In genomic region chr19:34313188-34313587, GRCh38 we compare ENCODE assay signal across 15 cellular contexts. TPM values are rescaled to one million over a fixed set of nuclear protein-coding genes. Genes with fewer than 3 reads are reported as not detected.
DNase-seq lines count a peak whose midpoint lies in the region; ATAC-seq and TF ChIP-seq lines count a peak whose summit lies in the region.
"Had no signal": no experiment of that assay in that cellular context is flagged by ENCODE, and none has a peak within 500 bp of the region (broad histone marks: within the 10 kb centered on the region; RNA-seq: fewer than 3 reads in every experiment).

No MANE protein-coding gene starts in this region.

- no peaks in the 10 kb centered on the region for H3K36me3 Mint-ChIP-seq in Caco-2 (ENCODE audit: insufficient read depth, unreplicated experiment)

- no peaks in the 10 kb centered on the region for H3K36me3 ChIP-seq in Caco-2 (ENCODE audit: control insufficient read depth, insufficient read depth, low read length)
- no peaks in the 10 kb centered on the region for H3K36me3 ChIP-seq in Peyer's patch
- H3K36me3 ChIP-seq in fibroblast of lung (ENCODE audit: control insufficient read depth, insufficient read depth, low read length), result no peaks in the 10 kb centered on the region
- H3K36me3 ChIP-seq in aorta (ENCODE audit: control insufficient read depth in 1 of 2, insufficient read depth in 2 of 2, low read length in 1 of 2), result no peaks in the 10 kb centered on the region
- H3K36me3 ChIP-seq: neutrophil had no signal

- no peak overlapping the region for H3K9ac ChIP-seq in fibroblast of lung (ENCODE audit: insufficient read depth, low read length)
- H3K9ac ChIP-seq: BLaER1 treated with 17β-estradiol and CSF1 and Interleukin-3, amounts not matched to agents 10 nM and 100 nM had no signal

- H3K4me1 Mint-ChIP-seq in Caco-2 (ENCODE audit: low read depth, unreplicated experiment), result peaks cover 12% of the 10 kb centered on the region

- no peak for DNase-seq in Caco-2
- peak in 2 of 3 donors; percentile 55 to 73 for DNase-seq in Peyer's patch
- peak; percentile 52 to 87 for DNase-seq in fibroblast of lung (ENCODE audit: low read depth in 2 of 2)
- DNase-seq in omental fat pad (ENCODE audit: low spot score), result no peak
- no peak for DNase-seq in aorta
- no peak for DNase-seq in RKO (ENCODE audit: low spot score)
- DNase-seq in midbrain (lab: John Stamatoyannopoulos, UW), result no peak
- DNase-seq: activated CD4-positive, alpha-beta T cell treated with anti-CD3 and anti-CD28 coated beads, Interleukin-2, amount 50 U/mL, for 1 hour; central memory CD4-positive, alpha-beta T cell; OCI-M1; T-helper 2 cell had no signal

- no peaks in the 10 kb centered on the region for H3K9me3 Mint-ChIP-seq in Caco-2 (ENCODE audit: unreplicated experiment)

- no peak for TF ChIP-seq CTCF in Caco-2 (IDR thresholded peaks at IDR 0.05; ENCODE audit: insufficient read depth in 1 of 2, low read depth in 1 of 2, low read length in 1 of 2, severe bottlenecking in 1 of 2, unreplicated experiment in 1 of 2)
- no peak for TF ChIP-seq CTCF in Peyer's patch (IDR thresholded peaks at IDR 0.05)
- TF ChIP-seq CTCF in fibroblast of lung (conservative IDR thresholded peaks at IDR 0.05 in 1 of 2, IDR thresholded peaks at IDR 0.05 in 1 of 2; ENCODE audit: low read depth in 1 of 2, low read length in 2 of 2), result no peak
- TF ChIP-seq CTCF in omental fat pad (IDR thresholded peaks at IDR 0.05), result no peak

- peak; percentile 79 for ATAC-seq in omental fat pad (ENCODE audit: low FRiP score)
- ATAC-seq in aorta (ENCODE audit: low FRiP score), result no peak
- ATAC-seq in GM21786 (IDR thresholded peaks at IDR 0.05; ENCODE audit: unreplicated experiment), result no peak
- ATAC-seq: left lobe of liver had no signal

- 92 to 93% methylated on average over 6 of the region's 6 CpGs for WGBS in aorta, 2 donors

- H3K4me2 ChIP-seq in fibroblast of lung (ENCODE audit: extremely low read depth, insufficient read depth, low read length), result no peak overlapping the region

- no TSS peak for BruUV-seq in Caco-2 (replicated peaks; lab: Mats Ljungman, UMichigan)

- peaks cover 13% of the 10 kb centered on the region; the same call in 1 of the 2 replicates for H3K4me1 ChIP-seq in Caco-2
- peaks cover 0 to 23% (median 4%) of the 10 kb centered on the region in 4 donors for H3K4me1 ChIP-seq in Peyer's patch
- H3K4me1 ChIP-seq in fibroblast of lung (ENCODE audit: control insufficient read depth, extremely low read depth, insufficient read depth, low read length), result peaks cover 16% of the 10 kb centered on the region
- peaks cover 0 to 4% of the 10 kb centered on the region in 2 donors for H3K4me1 ChIP-seq in aorta (ENCODE audit: control insufficient read depth in 1 of 2, insufficient read depth in 2 of 2, low read length in 2 of 2)

- POLR2A ChIA-PET in Caco-2 (lab: Charles Lee), result no interaction called here

- no peak overlapping the region for H2AFZ ChIP-seq in fibroblast of lung (ENCODE audit: low read length)

- H3K9me3 ChIP-seq in Caco-2 (no peaks in the 10 kb centered on the region), Peyer's patch (no peaks in the 10 kb centered on the region), fibroblast of lung (ENCODE audit: control insufficient read depth, insufficient read depth, low read depth, low read length) (no peaks in the 10 kb centered on the region), aorta (ENCODE audit: control insufficient read depth, low read length) (no peaks in the 10 kb centered on the region)
- H3K9me3 ChIP-seq: BLaER1 treated with 17β-estradiol and CSF1 and Interleukin-3, amounts not matched to agents 10 nM and 100 nM; neutrophil had no signal

- H3K4me3 ChIP-seq in Caco-2 (ENCODE audit: low read depth, low read length) (no peak overlapping the region), Peyer's patch (no peak overlapping the region), fibroblast of lung (replicated peaks in 1 of 4; ENCODE audit: control extremely low read depth in 1 of 4, insufficient read depth in 1 of 4, low read depth in 3 of 4, low read length in 4 of 4) (no peak overlapping the region), aorta (ENCODE audit: low read length in 2 of 2) (no peak overlapping the region)
- H3K4me3 ChIP-seq: BLaER1 treated with 17β-estradiol and CSF1 and Interleukin-3, amounts not matched to agents 10 nM and 100 nM had no signal

- intact Hi-C loops in Caco-2 (cut with micrococcal nuclease; ENCODE audit: unreplicated experiment), result no loop called here
- intact Hi-C loops in aorta (cut with DNase I), result no loop called here

- no peak for TF ChIP-seq POLR2A in Peyer's patch (IDR thresholded peaks at IDR 0.05)

- peak overlapping the region; percentile 34 for H3K27ac Mint-ChIP-seq in Caco-2 (ENCODE audit: unreplicated experiment)

- H3K27me3 ChIP-seq in Caco-2 (replicated peaks; ENCODE audit: control insufficient read depth, insufficient read depth, low read length), result no peaks in the 10 kb centered on the region
- H3K27me3 ChIP-seq in Peyer's patch, result no peaks in the 10 kb centered on the region
- H3K27me3 ChIP-seq in fibroblast of lung (ENCODE audit: control insufficient read depth, insufficient read depth, low read length), result no peaks in the 10 kb centered on the region
- H3K27me3 ChIP-seq in aorta (ENCODE audit: control insufficient read depth in 1 of 2, insufficient read depth in 2 of 2, low read length in 1 of 2), result no peaks in the 10 kb centered on the region
- H3K27me3 ChIP-seq: BLaER1 treated with 17β-estradiol and CSF1 and Interleukin-3, amounts not matched to agents 10 nM and 100 nM had no signal

- peak overlapping the region in 2 of 4 donors; percentile 41 to 70 for H3K27ac ChIP-seq in Peyer's patch
- no peak overlapping the region for H3K27ac ChIP-seq in fibroblast of lung (ENCODE audit: insufficient read depth, low read length)
- H3K27ac ChIP-seq in aorta (ENCODE audit: low read depth in 1 of 2, low read length in 2 of 2), result no peak overlapping the region
- H3K27ac ChIP-seq: BLaER1 treated with 17β-estradiol and CSF1 and Interleukin-3, amounts not matched to agents 10 nM and 100 nM; neutrophil had no signal

- CTCF ChIA-PET in Caco-2 (lab: Charles Lee), result no interaction called here

- no peaks in the 10 kb centered on the region for H4K20me1 ChIP-seq in fibroblast of lung (ENCODE audit: control insufficient read depth, extremely low read depth, insufficient read depth, low read length)

- H3K79me2 ChIP-seq in fibroblast of lung (ENCODE audit: control insufficient read depth, insufficient read depth, low read length), result no peaks in the 10 kb centered on the region

- H3K4me3 Mint-ChIP-seq in Caco-2 (ENCODE audit: unreplicated experiment), result no peak overlapping the region

- no peaks in the 10 kb centered on the region for H3K27me3 Mint-ChIP-seq in Caco-2 (ENCODE audit: insufficient read depth, unreplicated experiment)

RNA-seq across cellular contexts. Expression of gene GPI, which starts 51.8 kb away (rescaled TPM):
- total RNA-seq in Caco-2 (2022) (329 and 381 TPM in 2 replicates), Peyer's patch (100 to 1,000 TPM; 191 to 292 (median 234) TPM), fibroblast of lung (87.6 and 112 TPM in 2 replicates), omental fat pad (100 to 1,000 TPM; 156 to 258 (median 211) TPM), aorta (100 to 1,000 TPM; 131 to 197 TPM)
- polyA plus RNA-seq in fibroblast of lung (172 and 173 TPM in 2 replicates), aorta (100 to 1,000 TPM in 1 of 2 donors, 10 to 100 TPM in 1; 51.0 to 128 TPM)
- 273 and 285 TPM in 2 replicates for polyA plus RNA-seq in fibroblast of lung (2012)
- polyA minus RNA-seq in fibroblast of lung (ENCODE audit: low replicate concordance), result 513 and 698 TPM in 2 replicates

RNA-seq across cellular contexts. Expression of gene GARRE1, which starts 58.8 kb away (rescaled TPM):
- total RNA-seq in Caco-2 (2022), result 20.2 and 20.7 TPM in 2 replicates
- total RNA-seq in Peyer's patch, result 10 to 100 TPM; 11.9 to 31.2 (median 19.5) TPM
- 8.5 and 10.9 TPM in 2 replicates for total RNA-seq in fibroblast of lung
- 7.2 and 8.0 TPM in 2 replicates for polyA plus RNA-seq in fibroblast of lung
- 6.5 and 6.8 TPM in 2 replicates for polyA plus RNA-seq in fibroblast of lung (2012)
- 8.1 and 8.6 TPM in 2 replicates for polyA minus RNA-seq in fibroblast of lung (ENCODE audit: low replicate concordance)
- total RNA-seq in omental fat pad, result 10 to 100 TPM; 18.4 to 50.6 (median 31.7) TPM
- 10 to 100 TPM; 49.0 to 73.2 TPM for total RNA-seq in aorta
- 10 to 100 TPM in 1 of 2 donors, 1 to 10 TPM in 1; 3.0 to 11.3 TPM for polyA plus RNA-seq in aorta

Comparison
In these comparisons a context has a peak if more than half of its experiments do, and no peak if none do; other contexts are left out.
1. DNase-seq: peak in Peyer's patch (2 of 3) and fibroblast of lung (2 of 2); none in Caco-2 (0 of 2), omental fat pad (single experiment), aorta (0 of 2), RKO (single experiment) and midbrain (single experiment).